In genomic region chr14:80940146-80940545, GRCh38 we compare ENCODE assay signal across 11 cellular contexts. TPM values are rescaled to one million over a fixed set of nuclear protein-coding genes. Genes with fewer than 3 reads are reported as not detected.
DNase-seq lines count a peak whose midpoint lies in the region; ATAC-seq and TF ChIP-seq lines count a peak whose summit lies in the region.
"Had no signal": no experiment of that assay in that cellular context is flagged by ENCODE, and none has a peak within 500 bp of the region (broad histone marks: within the 10 kb centered on the region; RNA-seq: fewer than 3 reads in every experiment).

No MANE protein-coding gene starts in this region.

- no peaks in the 10 kb centered on the region for H3K9me3 Mint-ChIP-seq in nephron

- no peak overlapping the region for H2AFZ ChIP-seq in SU-DHL-6 (ENCODE audit: low read depth, low read length, severe bottlenecking)

- intact Hi-C loops in lower leg skin (cut with DNase I; ENCODE audit: low total_unique reads), result no loop called here
- intact Hi-C loops in cardiac septum (cut with DNase I), result no loop called here
- intact Hi-C loops in colonic mucosa (cut with DNase I), result loop anchor here (5.0 kb wide), 1 partner anchor 232 kb away; no protein-coding TSS in a partner anchor

- peaks cover 4% of the 10 kb centered on the region for H3K4me1 ChIP-seq in colonic mucosa

- no peak overlapping the region for H3K9ac ChIP-seq in SU-DHL-6 (ENCODE audit: low read length)
- no peak overlapping the region for H3K9ac ChIP-seq in colonic mucosa (ENCODE audit: low read depth in 2 of 2, low read length in 2 of 2)

- no peaks in the 10 kb centered on the region for H3F3A ChIP-seq in SU-DHL-6 (ENCODE audit: insufficient read depth)

- no peaks in the 10 kb centered on the region for H3K27me3 Mint-ChIP-seq in nephron (ENCODE audit: low read depth)

- no peak for TF ChIP-seq CTCF in SU-DHL-6 (IDR thresholded peaks at IDR 0.05; ENCODE audit: insufficient read depth, low read length, poor library complexity, severe bottlenecking)
- no peak for TF ChIP-seq CTCF in nephron (IDR thresholded peaks at IDR 0.05; ENCODE audit: unreplicated experiment in 3 of 3)
- TF ChIP-seq CTCF in lower leg skin (IDR thresholded peaks at IDR 0.05), result no peak
- no peak for TF ChIP-seq CTCF in colonic mucosa (IDR thresholded peaks at IDR 0.05)

- H3K4me2 ChIP-seq in SU-DHL-6 (ENCODE audit: low read depth, low read length, poor library complexity, severe bottlenecking), result peak overlapping the region; percentile 64

- WGBS in lower leg skin, 2 donors, result 70 to 73% methylated on average over 1 of the region's 1 CpG

- no peak overlapping the region for H3K27ac Mint-ChIP-seq in nephron

- H3K9me2 ChIP-seq in SU-DHL-6 (replicated peaks; ENCODE audit: insufficient read depth, low read length), result no peaks in the 10 kb centered on the region

- H3K4me3 Mint-ChIP-seq in nephron, result peak overlapping the region; percentile 23 to 71 (median 61)

- DNase-seq in activated CD4-positive, CD25-positive, alpha-beta regulatory T cell treated with anti-CD3 and anti-CD28 coated beads, Interleukin-2, amount 50 U/mL, for 72 hours, result no peak
- DNase-seq in lower leg skin (ENCODE audit: low spot score in 2 of 2), result no peak
- no peak for DNase-seq in cardiac septum (ENCODE audit: low spot score)
- no peak for DNase-seq in colonic mucosa
- DNase-seq: MM.1S, nucleus accumbens had no signal

- peaks cover 9% of the 10 kb centered on the region for H3K4me1 Mint-ChIP-seq in nephron

- H3K4me3 ChIP-seq in SU-DHL-6 (ENCODE audit: insufficient read depth, low read length, poor library complexity, severe bottlenecking) (peak overlapping the region; percentile 82), lower leg skin (ENCODE audit: low read depth, poor library complexity, severe bottlenecking) (no peak overlapping the region), colonic mucosa (no peak overlapping the region)

- H3K9me3 ChIP-seq in SU-DHL-6 (ENCODE audit: insufficient read depth, low read length) (no peaks in the 10 kb centered on the region), colonic mucosa (no peaks in the 10 kb centered on the region)

- no peaks in the 10 kb centered on the region for H4K20me1 ChIP-seq in SU-DHL-6 (ENCODE audit: low read depth, low read length)

- TF ChIP-seq POLR2A in lower leg skin (IDR thresholded peaks at IDR 0.05), result no peak

- peaks cover 12% of the 10 kb centered on the region; the same call in 1 of the 2 replicates for H3K79me2 ChIP-seq in SU-DHL-6 (ENCODE audit: insufficient read depth, low read length)

- no peaks in the 10 kb centered on the region for H3K27me3 ChIP-seq in SU-DHL-6 (ENCODE audit: low read length)
- H3K27me3 ChIP-seq in colonic mucosa, result no peaks in the 10 kb centered on the region

- H3K27ac ChIP-seq in SU-DHL-6 (ENCODE audit: low read depth, low read length) (no peak overlapping the region), colonic mucosa (no peak overlapping the region)

- peak; percentile 27 to 41 for ATAC-seq in activated CD4-positive, CD25-positive, alpha-beta regulatory T cell treated with anti-CD3 and anti-CD28 coated beads, Interleukin-2, amount 50 U/mL, for 24 hours
- ATAC-seq in HG03135 (IDR thresholded peaks at IDR 0.05; ENCODE audit: unreplicated experiment), result peak; percentile 37

- no peaks in the 10 kb centered on the region for H3K36me3 Mint-ChIP-seq in nephron (ENCODE audit: low read depth)

- no peaks in the 10 kb centered on the region for H3K36me3 ChIP-seq in SU-DHL-6 (ENCODE audit: low read length)
- no peaks in the 10 kb centered on the region for H3K36me3 ChIP-seq in colonic mucosa

RNA-seq across cellular contexts. Expression of gene CEP128, which starts 1.4 kb away (rescaled TPM):
- total RNA-seq in lower leg skin (10 to 100 TPM in 1 of 4 donors, 1 to 10 TPM in 3; 5.9 to 10.5 (median 9.0) TPM), cardiac septum (3.0 TPM), colonic mucosa (10 to 100 TPM in 1 of 2 donors, 1 to 10 TPM in 1; 4.4 to 11.6 TPM)

RNA-seq across cellular contexts. Expression of gene TSHR, which starts 15.3 kb away (rescaled TPM):
- 1 to 10 TPM in 2 of 4 donors, under 1 TPM in 1, not detected in 1; 0.99 to 1.8 (median 1.1) TPM for total RNA-seq in lower leg skin
- total RNA-seq in cardiac septum, result not detected
- total RNA-seq in colonic mucosa, result under 1 TPM; 0.11 to 0.25 TPM
- total RNA-seq: A673 had no signal
